In genomic region chr11:859394-860131, GRCh38 we compare ENCODE assay signal across 1 cellular context.
TF ChIP-seq lines count a peak whose summit lies in the region.

No MANE protein-coding gene starts in this region.

TF ChIP-seq in K562, 482 proteins besides CTCF, POLR2A, EP300 and RAD21:
- TF ChIP-seq E2F1 (CRISPR knock-in tag; IDR thresholded peaks at IDR 0.05) (no peak), PTBP1 (IDR thresholded peaks at IDR 0.05; ENCODE audit: low read depth, low read length) (no peak), PATZ1 (CRISPR knock-in tag; IDR thresholded peaks at IDR 0.05; ENCODE audit: borderline replicate concordance) (no peak), ZNF764 (CRISPR knock-in tag; IDR thresholded peaks at IDR 0.05; ENCODE audit: low read depth) (no peak), ZNF707 (CRISPR knock-in tag; conservative IDR thresholded peaks at IDR 0.05) (no peak), ZBTB5 (IDR thresholded peaks at IDR 0.05) (no peak), NFYB (IDR thresholded peaks at IDR 0.05; ENCODE audit: extremely low read depth, insufficient read length) (peak; percentile 69), HCFC1 (IDR thresholded peaks at IDR 0.05; ENCODE audit: low read depth, low read length) (no peak), KAT8 (IDR thresholded peaks at IDR 0.05; ENCODE audit: low read depth) (no peak), TBL1XR1 (IDR thresholded peaks at IDR 0.05; ENCODE audit: low read length in 2 of 2) (no peak), ARID2 (IDR thresholded peaks at IDR 0.05) (no peak), POLR2G (IDR thresholded peaks at IDR 0.05; ENCODE audit: low read depth, low read length) (peak; percentile 62), CBFA2T2 (conservative IDR thresholded peaks at IDR 0.05) (no peak), ZNF347 (CRISPR knock-in tag; IDR thresholded peaks at IDR 0.05; ENCODE audit: low read depth) (no peak), ETV6 (IDR thresholded peaks at IDR 0.05; ENCODE audit: borderline replicate concordance in 1 of 2, low read depth in 2 of 2, low read length in 1 of 2) (no peak), ETV6 (CRISPR knock-in tag; IDR thresholded peaks at IDR 0.05; ENCODE audit: borderline replicate concordance) (no peak), ZNF384 (IDR thresholded peaks at IDR 0.05; ENCODE audit: low read depth, low read length) (no peak), NCOA4 (IDR thresholded peaks at IDR 0.05; ENCODE audit: partially characterized antibody) (no peak), FOXP1 (CRISPR knock-in tag; IDR thresholded peaks at IDR 0.05) (no peak), BRF2 (IDR thresholded peaks at IDR 0.05; ENCODE audit: borderline replicate concordance, insufficient read depth, insufficient read length) (no peak), TAL1 (IDR thresholded peaks at IDR 0.05) (no peak), SUPT5H (IDR thresholded peaks at IDR 0.05) (no peak), DIDO1 (tag; IDR thresholded peaks at IDR 0.05; ENCODE audit: low read depth) (no peak), USF2 (CRISPR knock-in tag; IDR thresholded peaks at IDR 0.05) (peak; percentile 76), ZNF780A (CRISPR knock-in tag; IDR thresholded peaks at IDR 0.05) (no peak), KAT7 (CRISPR knock-in tag; IDR thresholded peaks at IDR 0.05; ENCODE audit: borderline replicate concordance) (no peak), RBBP5 (IDR thresholded peaks at IDR 0.05; ENCODE audit: borderline replicate concordance, insufficient read depth, low read length, poor library complexity, severe bottlenecking) (no peak), HNRNPLL (IDR thresholded peaks at IDR 0.05; ENCODE audit: low read depth, low read length, poor library complexity, severe bottlenecking) (peak; percentile 51), ZNF274 (IDR thresholded peaks at IDR 0.05; ENCODE audit: borderline replicate concordance, low read depth, low read length) (no peak), HNRNPK (IDR thresholded peaks at IDR 0.05; ENCODE audit: low read depth, low read length, poor library complexity, severe bottlenecking) (no peak), NR2C2 (CRISPR knock-in tag; IDR thresholded peaks at IDR 0.05) (no peak), NR2C2 (tag; IDR thresholded peaks at IDR 0.05) (no peak), CXXC5 (CRISPR knock-in tag; IDR thresholded peaks at IDR 0.05) (no peak), STAG1 (CRISPR knock-in tag; IDR thresholded peaks at IDR 0.05; ENCODE audit: borderline replicate concordance) (0 out of 2 replicates have a peak, but pooled peaks have one; percentile 8), ZNF766 (CRISPR knock-in tag; conservative IDR thresholded peaks at IDR 0.05) (no peak), ZNF146 (CRISPR knock-in tag; IDR thresholded peaks at IDR 0.05; ENCODE audit: unreplicated experiment) (no peak), ZNF316 (IDR thresholded peaks at IDR 0.05) (no peak), MIER1 (IDR thresholded peaks at IDR 0.05; ENCODE audit: low read depth) (no peak), FOXO4 (CRISPR knock-in tag; IDR thresholded peaks at IDR 0.05) (no peak), HDAC3 (IDR thresholded peaks at IDR 0.05; ENCODE audit: borderline replicate concordance, partially characterized antibody) (no peak), TCF7L2 (IDR thresholded peaks at IDR 0.05; ENCODE audit: low read depth, low read length) (no peak), EGR1 (conservative IDR thresholded peaks at IDR 0.05) (peak; percentile 57), CBX2 (IDR thresholded peaks at IDR 0.05; ENCODE audit: insufficient read depth, low read length, poor library complexity, severe bottlenecking) (no peak), NRF1 (conservative IDR thresholded peaks at IDR 0.05 in 1 of 2, IDR thresholded peaks at IDR 0.05 in 1 of 2) (peak in 1 of 2 experiments; percentile 32; a peak in 1 of 4 replicates), DACH1 (IDR thresholded peaks at IDR 0.05; ENCODE audit: partially characterized antibody) (no peak), PHB (CRISPR knock-in tag; IDR thresholded peaks at IDR 0.05) (no peak), SFPQ (IDR thresholded peaks at IDR 0.05; ENCODE audit: low read depth, low read length) (no peak), NFIC (IDR thresholded peaks at IDR 0.05) (peak; percentile 75), SMAD1 (IDR thresholded peaks at IDR 0.05; ENCODE audit: low read depth, low read length, partially characterized antibody) (no peak), ZNF586 (CRISPR knock-in tag; conservative IDR thresholded peaks at IDR 0.05) (no peak), ZNF3 (CRISPR knock-in tag; IDR thresholded peaks at IDR 0.05) (no peak), TGIF2 (CRISPR knock-in tag; IDR thresholded peaks at IDR 0.05) (no peak), ZNF175 (CRISPR knock-in tag; IDR thresholded peaks at IDR 0.05; ENCODE audit: low read depth) (no peak), CGGBP1 (CRISPR knock-in tag; IDR thresholded peaks at IDR 0.05) (no peak), EHMT2 (IDR thresholded peaks at IDR 0.05) (no peak)
- TF ChIP-seq, protein P1, sequence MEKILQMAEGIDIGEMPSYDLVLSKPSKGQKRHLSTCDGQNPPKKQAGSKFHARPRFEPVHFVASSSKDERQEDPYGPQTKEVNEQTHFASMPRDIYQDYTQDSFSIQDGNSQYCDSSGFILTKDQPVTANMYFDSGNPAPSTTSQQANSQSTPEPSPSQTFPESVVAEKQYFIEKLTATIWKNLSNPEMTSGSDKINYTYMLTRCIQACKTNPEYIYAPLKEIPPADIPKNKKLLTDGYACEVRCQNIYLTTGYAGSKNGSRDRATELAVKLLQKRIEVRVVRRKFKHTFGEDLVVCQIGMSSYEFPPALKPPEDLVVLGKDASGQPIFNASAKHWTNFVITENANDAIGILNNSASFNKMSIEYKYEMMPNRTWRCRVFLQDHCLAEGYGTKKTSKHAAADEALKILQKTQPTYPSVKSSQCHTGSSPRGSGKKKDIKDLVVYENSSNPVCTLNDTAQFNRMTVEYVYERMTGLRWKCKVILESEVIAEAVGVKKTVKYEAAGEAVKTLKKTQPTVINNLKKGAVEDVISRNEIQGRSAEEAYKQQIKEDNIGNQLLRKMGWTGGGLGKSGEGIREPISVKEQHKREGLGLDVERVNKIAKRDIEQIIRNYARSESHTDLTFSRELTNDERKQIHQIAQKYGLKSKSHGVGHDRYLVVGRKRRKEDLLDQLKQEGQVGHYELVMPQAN (IDR thresholded peaks at IDR 0.05; ENCODE audit: borderline replicate concordance) = no peak
- TF ChIP-seq, protein P2, sequence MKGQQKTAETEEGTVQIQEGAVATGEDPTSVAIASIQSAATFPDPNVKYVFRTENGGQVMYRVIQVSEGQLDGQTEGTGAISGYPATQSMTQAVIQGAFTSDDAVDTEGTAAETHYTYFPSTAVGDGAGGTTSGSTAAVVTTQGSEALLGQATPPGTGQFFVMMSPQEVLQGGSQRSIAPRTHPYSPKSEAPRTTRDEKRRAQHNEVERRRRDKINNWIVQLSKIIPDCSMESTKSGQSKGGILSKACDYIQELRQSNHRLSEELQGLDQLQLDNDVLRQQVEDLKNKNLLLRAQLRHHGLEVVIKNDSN (CRISPR knock-in tag; IDR thresholded peaks at IDR 0.05) = peak; percentile 77
